ENCODE assay signal across 1 cellular context in genomic region chr20:45782890-45783289, GRCh38.
A peak's percentile ranks its signal among the peaks of the same experiment; 100 is the strongest.
TF ChIP-seq lines count a peak whose summit lies in the region.

No MANE protein-coding gene starts in this region.

TF ChIP-seq in HCT116, 20 proteins besides CTCF, POLR2A, EP300 and RAD21 (continued from another document):
- peak; percentile 84 for TF ChIP-seq SP1 (IDR thresholded peaks at IDR 0.05; ENCODE audit: low read depth)
- TF ChIP-seq EZH2 (IDR thresholded peaks at IDR 0.05): no peak
